In genomic region chr7:33722383-33723096, GRCh38 we compare ENCODE assay signal across 11 cellular contexts.
DNase-seq lines count a peak whose midpoint lies in the region; ATAC-seq, FAIRE-seq and TF ChIP-seq lines count a peak whose summit lies in the region.
"Had no signal": no experiment of that assay in that cellular context is flagged by ENCODE, and none has a peak within 500 bp of the region (broad histone marks: within the 10 kb centered on the region; RNA-seq: fewer than 3 reads in every experiment).

No MANE protein-coding gene starts in this region.

- H3K4me1 Mint-ChIP-seq in mesothelial cell of epicardium (peaks cover 61% of the 10 kb centered on the region), CD14-positive monocyte (no peaks in the 10 kb centered on the region)
- H3K4me1 Mint-ChIP-seq: activated CD4-positive, alpha-beta T cell treated with anti-CD3 and anti-CD28 coated beads, Interleukin-2, amount 10 ng/mL, durations not matched to agents 7 days and 5 days; CD4-positive, CD25-positive, alpha-beta regulatory T cell had no signal

- H3K27me3 ChIP-seq in colonic mucosa: no peaks in the 10 kb centered on the region

- H3K36me3 Mint-ChIP-seq in mesothelial cell of epicardium: peaks cover 5% of the 10 kb centered on the region
- no peaks in the 10 kb centered on the region for H3K36me3 Mint-ChIP-seq in CD14-positive monocyte

- H3K27ac ChIP-seq in colonic mucosa: no peak overlapping the region

- TF ChIP-seq CTCF in colonic mucosa (IDR thresholded peaks at IDR 0.05) (no peak), mesothelial cell of epicardium (IDR thresholded peaks at IDR 0.05; ENCODE audit: unreplicated experiment) (no peak), CD14-positive monocyte (IDR thresholded peaks at IDR 0.05) (no peak), D721Med (IDR thresholded peaks at IDR 0.05; ENCODE audit: insufficient read depth, missing control alignments) (no peak)

- H3K27me3 Mint-ChIP-seq in mesothelial cell of epicardium (ENCODE audit: low read depth): peaks cover 13% of the 10 kb centered on the region
- H3K27me3 Mint-ChIP-seq in CD14-positive monocyte (ENCODE audit: low read depth in 3 of 3): peaks cover 2 to 5% (median 2%) of the 10 kb centered on the region in 3 donors
- H3K27me3 Mint-ChIP-seq: activated CD4-positive, alpha-beta T cell treated with anti-CD3 and anti-CD28 coated beads, Interleukin-2, amount 10 ng/mL, durations not matched to agents 7 days and 5 days; CD4-positive, CD25-positive, alpha-beta regulatory T cell had no signal

- H3K4me1 ChIP-seq in colonic mucosa: no peaks in the 10 kb centered on the region

- ATAC-seq in HG02763 (IDR thresholded peaks at IDR 0.05; ENCODE audit: unreplicated experiment) (no peak), HG02642 (IDR thresholded peaks at IDR 0.05; ENCODE audit: poor library complexity, unreplicated experiment) (no peak)

- H3K4me3 ChIP-seq in colonic mucosa: no peak overlapping the region

- intact Hi-C loops in colonic mucosa (cut with DNase I) (no loop called here), CD14-positive monocyte (cut with micrococcal nuclease) (no loop called here)

- peaks cover 8% of the 10 kb centered on the region for H3K9me3 Mint-ChIP-seq in mesothelial cell of epicardium
- H3K9me3 Mint-ChIP-seq in CD14-positive monocyte: peaks cover 0 to 2% (median 0%) of the 10 kb centered on the region in 7 donors
- H3K9me3 Mint-ChIP-seq: activated CD4-positive, alpha-beta T cell treated with anti-CD3 and anti-CD28 coated beads, Interleukin-2, amount 10 ng/mL, durations not matched to agents 7 days and 5 days; CD4-positive, CD25-positive, alpha-beta regulatory T cell had no signal

- no peaks in the 10 kb centered on the region for H3K9me3 ChIP-seq in colonic mucosa

- H3K27ac Mint-ChIP-seq in mesothelial cell of epicardium (peak overlapping the region; percentile 97), CD14-positive monocyte (no peak overlapping the region)
- H3K27ac Mint-ChIP-seq: activated CD4-positive, alpha-beta T cell treated with anti-CD3 and anti-CD28 coated beads, Interleukin-2, amount 10 ng/mL, durations not matched to agents 7 days and 5 days; CD4-positive, CD25-positive, alpha-beta regulatory T cell had no signal

- DNase-seq in COLO829 (ENCODE audit: low spot score): peak; percentile 76
- DNase-seq in NCI-H524 (lab: John Stamatoyannopoulos, UW): peak; percentile 76 to 87
- peak; percentile 12 for DNase-seq in colonic mucosa
- DNase-seq in mesothelial cell of epicardium (ENCODE audit: low spot score in 2 of 2, unreplicated experiment in 2 of 2): peak; percentile 34 to 65
- DNase-seq in CD14-positive monocyte (ENCODE audit: low spot score): no peak
- no peak for DNase-seq in D721Med (ENCODE audit: insufficient read length, low spot score)
- DNase-seq: activated CD4-positive, alpha-beta T cell treated with anti-CD3 and anti-CD28 coated beads, Interleukin-2, amount 10 ng/mL, durations not matched to agents 7 days and 5 days; CD4-positive, CD25-positive, alpha-beta regulatory T cell; NCI-H446 treated with DMSO at 0.1 percent for 48 hours had no signal

- no peak overlapping the region for H3K9ac ChIP-seq in colonic mucosa (ENCODE audit: low read depth in 2 of 2, low read length in 2 of 2)

- H3K36me3 ChIP-seq in colonic mucosa: no peaks in the 10 kb centered on the region

- FAIRE-seq in D721Med (lab: Jason Lieb, UNC): no peak

- H3K4me3 Mint-ChIP-seq in mesothelial cell of epicardium: peak overlapping the region; percentile 37
- H3K4me3 Mint-ChIP-seq in CD14-positive monocyte: no peak overlapping the region
- H3K4me3 Mint-ChIP-seq: activated CD4-positive, alpha-beta T cell treated with anti-CD3 and anti-CD28 coated beads, Interleukin-2, amount 10 ng/mL, durations not matched to agents 7 days and 5 days; CD4-positive, CD25-positive, alpha-beta regulatory T cell had no signal

Comparison
In these comparisons a context has a peak if more than half of its experiments do, and no peak if none do; other contexts are left out.
1. DNase-seq: peak in COLO829 (single experiment), NCI-H524 (2 of 2), colonic mucosa (single experiment) and mesothelial cell of epicardium (2 of 2); none in CD14-positive monocyte (single experiment) and D721Med (single experiment).